ENCODE assay signal across 8 cellular contexts in genomic region chr18:13222371-13223281, GRCh38. TPM values are rescaled to one million over a fixed set of nuclear protein-coding genes. Genes with fewer than 3 reads are reported as not detected.
DNase-seq lines count a peak whose midpoint lies in the region; ATAC-seq, FAIRE-seq and TF ChIP-seq lines count a peak whose summit lies in the region.

No MANE protein-coding gene starts in this region.

- no peak for TF ChIP-seq CTCF in fibroblast of pulmonary artery (IDR thresholded peaks at IDR 0.05; ENCODE audit: low read length, missing control alignments)
- no peak for TF ChIP-seq CTCF in prostate gland (IDR thresholded peaks at IDR 0.05)

- H3K9me3 ChIP-seq in prostate gland = no peaks in the 10 kb centered on the region

- H3K36me3 Mint-ChIP-seq in activated T-helper 1 cell treated with anti-CD3 and anti-CD28 coated beads, Interleukin-12 subunit alpha, Interleukin-12 subunit beta, Interleukin-2, Interleukin-4 antibody, amounts not matched to agents 30 ng/mL and 10 ng/mL and 1 ng/mL, durations not matched to agents 14 hours and 24 hours and 36 hours (ENCODE audit: low read depth) = peaks cover 6% of the 10 kb centered on the region

- no peak overlapping the region for H3K27ac Mint-ChIP-seq in activated T-helper 1 cell treated with anti-CD3 and anti-CD28 coated beads, Interleukin-12 subunit alpha, Interleukin-12 subunit beta, Interleukin-2, Interleukin-4 antibody, amounts not matched to agents 30 ng/mL and 10 ng/mL and 1 ng/mL, durations not matched to agents 14 hours and 24 hours and 36 hours

- peaks cover 24% of the 10 kb centered on the region for H3K4me1 ChIP-seq in prostate gland (replicated peaks)

- no peak for FAIRE-seq in GM19239 (lab: Jason Lieb, UNC)

- H3K36me3 ChIP-seq in prostate gland = no peaks in the 10 kb centered on the region

- WGBS in prostate gland = 3% methylated on average over 19 of the region's 19 CpGs

- intact Hi-C loops in prostate gland (cut with DNase I) = no loop called here
- intact Hi-C loops in activated T-helper 1 cell treated with anti-CD3 and anti-CD28 coated beads, Interleukin-12 subunit alpha, Interleukin-12 subunit beta, Interleukin-2, Interleukin-4 antibody, amounts not matched to agents 30 ng/mL and 10 ng/mL and 1 ng/mL, durations not matched to agents 14 hours and 24 hours and 36 hours (cut with micrococcal nuclease) = no loop called here

- H3K4me1 Mint-ChIP-seq in activated T-helper 1 cell treated with anti-CD3 and anti-CD28 coated beads, Interleukin-12 subunit alpha, Interleukin-12 subunit beta, Interleukin-2, Interleukin-4 antibody, amounts not matched to agents 30 ng/mL and 10 ng/mL and 1 ng/mL, durations not matched to agents 14 hours and 24 hours and 36 hours (ENCODE audit: low read depth) = peaks cover 20% of the 10 kb centered on the region

- peaks cover 21% of the 10 kb centered on the region for H3K27me3 Mint-ChIP-seq in activated T-helper 1 cell treated with anti-CD3 and anti-CD28 coated beads, Interleukin-12 subunit alpha, Interleukin-12 subunit beta, Interleukin-2, Interleukin-4 antibody, amounts not matched to agents 30 ng/mL and 10 ng/mL and 1 ng/mL, durations not matched to agents 14 hours and 24 hours and 36 hours (ENCODE audit: insufficient read depth)

- no peak for TF ChIP-seq POLR2A in prostate gland (IDR thresholded peaks at IDR 0.05)

- no peak overlapping the region for H3K4me3 Mint-ChIP-seq in activated T-helper 1 cell treated with anti-CD3 and anti-CD28 coated beads, Interleukin-12 subunit alpha, Interleukin-12 subunit beta, Interleukin-2, Interleukin-4 antibody, amounts not matched to agents 30 ng/mL and 10 ng/mL and 1 ng/mL, durations not matched to agents 14 hours and 24 hours and 36 hours

- no peak overlapping the region for H3K4me3 ChIP-seq in fibroblast of pulmonary artery (replicated peaks; ENCODE audit: low read depth, low read length)
- H3K4me3 ChIP-seq in prostate gland = no peak overlapping the region

- in situ Hi-C loops in G401 (cut with HindIII; ENCODE audit: low sequenced_read_pairs) = no loop called here

- peak overlapping the region; percentile 18 to 38 for H3K27ac ChIP-seq in prostate gland

- H3K27me3 ChIP-seq in prostate gland (replicated peaks; ENCODE audit: insufficient read depth) = no peaks in the 10 kb centered on the region

- DNase-seq in G401 (ENCODE audit: low spot score) (peak; percentile 60), NCI-H69 (lab: John Stamatoyannopoulos, UW) (peak; percentile 97), fibroblast of pulmonary artery (ENCODE audit: low read depth) (peak; percentile 17), prostate gland (ENCODE audit: low spot score) (peak; percentile 78), hepatic stellate cell (ENCODE audit: low spot score) (no peak), GM19239 (ENCODE audit: insufficient read length, low spot score) (no peak)
- DNase-seq in activated T-helper 1 cell treated with anti-CD3 and anti-CD28 coated beads, Interleukin-12 subunit alpha, Interleukin-12 subunit beta, Interleukin-2, Interleukin-4 antibody, amounts not matched to agents 30 ng/mL and 10 ng/mL and 1 ng/mL, durations not matched to agents 14 hours and 24 hours and 36 hours (ENCODE audit: low spot score) = no peak

- ATAC-seq in GM21360 (IDR thresholded peaks at IDR 0.05; ENCODE audit: unreplicated experiment) = no peak

- H3K9me3 Mint-ChIP-seq in activated T-helper 1 cell treated with anti-CD3 and anti-CD28 coated beads, Interleukin-12 subunit alpha, Interleukin-12 subunit beta, Interleukin-2, Interleukin-4 antibody, amounts not matched to agents 30 ng/mL and 10 ng/mL and 1 ng/mL, durations not matched to agents 14 hours and 24 hours and 36 hours = no peaks in the 10 kb centered on the region

RNA-seq across cellular contexts. Expression of gene LDLRAD4, which starts 4.1 kb away (rescaled TPM):
- 0.06 TPM in 1 of 2 replicates, not detected in the other for total RNA-seq in G401 (2014; rRNA removed; shearing (Covaris generic))
- 100 to 1,000 TPM in 1 of 2 donors, 10 to 100 TPM in 1; 59.9 to 107 TPM for total RNA-seq in prostate gland
- 34.5 and 35.2 TPM in 2 replicates for total RNA-seq in activated T-helper 1 cell treated with anti-CD3 and anti-CD28 coated beads, Interleukin-12 subunit alpha, Interleukin-12 subunit beta, Interleukin-2, Interleukin-4 antibody, amounts not matched to agents 30 ng/mL and 10 ng/mL and 1 ng/mL, durations not matched to agents 14 hours and 24 hours and 36 hours

Comparison
In these comparisons a context has a peak if more than half of its experiments do, and no peak if none do; other contexts are left out.
1. DNase-seq: peak in G401 (single experiment), NCI-H69 (single experiment), fibroblast of pulmonary artery (single experiment) and prostate gland (single experiment); none in activated T-helper 1 cell treated with anti-CD3 and anti-CD28 coated beads, Interleukin-12 subunit alpha, Interleukin-12 subunit beta, Interleukin-2, Interleukin-4 antibody, amounts not matched to agents 30 ng/mL and 10 ng/mL and 1 ng/mL, durations not matched to agents 14 hours and 24 hours and 36 hours (single experiment), hepatic stellate cell (single experiment) and GM19239 (single experiment).
2. RNA of gene LDLRAD4, which starts 4.1 kb away (total RNA-seq): 59.9 to 107 TPM in prostate gland and 34.5 to 35.2 TPM in activated T-helper 1 cell treated with anti-CD3 and anti-CD28 coated beads, Interleukin-12 subunit alpha, Interleukin-12 subunit beta, Interleukin-2, Interleukin-4 antibody, amounts not matched to agents 30 ng/mL and 10 ng/mL and 1 ng/mL, durations not matched to agents 14 hours and 24 hours and 36 hours; 0.06 TPM in G401; every median in the first group is over 10 times any median in the second.